Comparison of ENCODE assay signal across 20 cellular contexts in the genomic region with DNA sequence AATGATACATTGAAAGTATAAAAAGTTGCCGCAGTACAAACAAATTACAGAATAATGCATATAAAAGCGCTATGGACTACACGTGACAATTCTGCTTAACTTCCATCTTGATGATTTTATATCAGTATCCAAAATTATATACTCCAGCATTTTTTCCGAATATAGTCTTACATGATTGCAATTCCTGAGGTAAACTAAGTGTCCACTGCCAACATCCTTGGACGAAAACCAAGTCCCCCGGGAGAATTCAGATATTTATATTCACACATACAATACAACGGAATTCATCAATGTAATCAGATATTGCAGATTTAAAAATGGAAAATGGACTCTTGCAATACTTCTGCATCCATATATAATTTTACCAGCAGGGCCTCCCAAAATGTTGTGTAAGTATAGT. TPM values are rescaled to one million over a fixed set of nuclear protein-coding genes. Genes with fewer than 3 reads are reported as not detected.
"Had no signal": no experiment of that assay in that cellular context is flagged by ENCODE, and none has a peak within 500 bp of the region (broad histone marks: within the 10 kb centered on the region; RNA-seq: fewer than 3 reads in every experiment).

No MANE protein-coding gene starts in this region.

- H3K4me3 Mint-ChIP-seq: activated CD4-positive, alpha-beta memory T cell treated with anti-CD3 and anti-CD28 coated beads for 36 hours; activated naive CD4-positive, alpha-beta T cell treated with anti-CD3 and anti-CD28 coated beads, Interleukin-2, amount 50 U/mL, for 24 hours; activated T-cell treated with anti-CD3 and anti-CD28 coated beads, Interleukin-2, amount 50 U/mL, for 4 hours; immature natural killer cell; nephron progenitor cell; stimulated activated effector memory CD8-positive, alpha-beta T cell treated with anti-CD3 and anti-CD28 coated beads, Interleukin-12 subunit alpha, Interleukin-12 subunit beta, amount 100 ng/mL, for 72 hours had no signal

- H3K9me3 ChIP-seq: breast epithelium, heart left ventricle, psoas muscle, thoracic aorta had no signal

- DNase-seq: activated CD4-positive, alpha-beta memory T cell treated with anti-CD3 and anti-CD28 coated beads for 36 hours; activated CD4-positive, alpha-beta T cell treated with anti-CD3 and anti-CD28 coated beads for 1 hour; activated effector memory CD4-positive, alpha-beta T cell treated with Interleukin-2 at 50 U/mL for 16 hours; activated T-cell treated with anti-CD3 and anti-CD28 coated beads, Interleukin-2, amount 50 U/mL, for 4 hours; amniotic stem cell; heart left ventricle; immature natural killer cell; nephron progenitor cell; occipital lobe; psoas muscle; T-helper 1 cell had no signal

- H3K9me3 Mint-ChIP-seq: activated CD4-positive, alpha-beta memory T cell treated with anti-CD3 and anti-CD28 coated beads for 36 hours; activated naive CD4-positive, alpha-beta T cell treated with anti-CD3 and anti-CD28 coated beads, Interleukin-2, amount 50 U/mL, for 24 hours; activated T-cell treated with anti-CD3 and anti-CD28 coated beads, Interleukin-2, amount 50 U/mL, for 4 hours; immature natural killer cell; nephron progenitor cell; stimulated activated effector memory CD8-positive, alpha-beta T cell treated with anti-CD3 and anti-CD28 coated beads, Interleukin-12 subunit alpha, Interleukin-12 subunit beta, amount 100 ng/mL, for 72 hours had no signal

- H3K36me3 ChIP-seq: breast epithelium had no signal

- H3K4me1 Mint-ChIP-seq: activated naive CD4-positive, alpha-beta T cell treated with anti-CD3 and anti-CD28 coated beads, Interleukin-2, amount 50 U/mL, for 24 hours; nephron progenitor cell; stimulated activated effector memory CD8-positive, alpha-beta T cell treated with anti-CD3 and anti-CD28 coated beads, Interleukin-12 subunit alpha, Interleukin-12 subunit beta, amount 100 ng/mL, for 72 hours had no signal

- H3K27ac ChIP-seq: psoas muscle, thoracic aorta, VCaP had no signal

- ATAC-seq: activated T-cell treated with anti-CD3 and anti-CD28 coated beads, Interleukin-2, amount 50 U/mL, for 4 hours; heart left ventricle; psoas muscle; sciatic nerve; SK-N-SH treated with all-trans-retinoic acid at 6 μM for 48 hours; stimulated activated effector memory CD8-positive, alpha-beta T cell treated with anti-CD3 and anti-CD28 coated beads, Interleukin-12 subunit alpha, Interleukin-12 subunit beta, amount 100 ng/mL, for 72 hours had no signal

- H3K4me3 ChIP-seq: breast epithelium, heart left ventricle, psoas muscle, thoracic aorta had no signal

- H3K27me3 ChIP-seq: breast epithelium, heart left ventricle had no signal

- H3K27ac Mint-ChIP-seq: activated CD4-positive, alpha-beta memory T cell treated with anti-CD3 and anti-CD28 coated beads for 36 hours; activated naive CD4-positive, alpha-beta T cell treated with anti-CD3 and anti-CD28 coated beads, Interleukin-2, amount 50 U/mL, for 24 hours; immature natural killer cell; nephron progenitor cell; stimulated activated effector memory CD8-positive, alpha-beta T cell treated with anti-CD3 and anti-CD28 coated beads, Interleukin-12 subunit alpha, Interleukin-12 subunit beta, amount 100 ng/mL, for 72 hours had no signal

- H3K4me1 ChIP-seq: breast epithelium, heart left ventricle, psoas muscle had no signal

- H3K27me3 Mint-ChIP-seq: activated CD4-positive, alpha-beta memory T cell treated with anti-CD3 and anti-CD28 coated beads for 36 hours; activated naive CD4-positive, alpha-beta T cell treated with anti-CD3 and anti-CD28 coated beads, Interleukin-2, amount 50 U/mL, for 24 hours had no signal

RNA-seq across cellular contexts. Expression of gene MYH11, which starts 8.9 kb away (rescaled TPM):
- total RNA-seq: dermis microvascular lymphatic vessel endothelial cell, epithelial cell of proximal tubule had no signal
